In genomic region chr11:114296979-114297372, GRCh38 we compare ENCODE assay signal across 11 cellular contexts. TPM values are rescaled to one million over a fixed set of nuclear protein-coding genes. Genes with fewer than 3 reads are reported as not detected.
DNase-seq lines count a peak whose midpoint lies in the region; ATAC-seq, FAIRE-seq and TF ChIP-seq lines count a peak whose summit lies in the region.
"Had no signal": no experiment of that assay in that cellular context is flagged by ENCODE, and none has a peak within 500 bp of the region (broad histone marks: within the 10 kb centered on the region; RNA-seq: fewer than 3 reads in every experiment).

No MANE protein-coding gene starts in this region.

- DNase-seq in HepG2 (ENCODE audit: low spot score) (no peak), fibroblast of mammary gland (ENCODE audit: low read depth) (no peak), psoas muscle (no peak), HAP-1 (ENCODE audit: low spot score in 2 of 2) (no peak), LoVo (ENCODE audit: low spot score) (no peak)
- DNase-seq: activated CD8-positive, alpha-beta memory T cell treated with anti-CD3 and anti-CD28 coated beads, Interleukin-2, amount 50 U/mL, for 4 hours; foreskin melanocyte had no signal

- no peak overlapping the region for H2AFZ ChIP-seq in HepG2 (ENCODE audit: low read length)

- in situ Hi-C loops in HepG2 (cut with HindIII; ENCODE audit: extremely low pct_ligation_motif_present, low pct_unique_long_range_greater_than_20kb) (no loop called here), HAP-1 (cut with MboI; ENCODE audit: low sequenced_read_pairs) (no loop called here)

- H3K9ac ChIP-seq in liver (ENCODE audit: low read depth in 1 of 2, low read length in 2 of 2) (peak overlapping the region; percentile 73 to 100), HepG2 (ENCODE audit: insufficient read depth, low read depth, low read length) (no peak overlapping the region)

- ATAC-seq in HepG2 (no peak), psoas muscle (no peak), HG03139 (IDR thresholded peaks at IDR 0.05; ENCODE audit: unreplicated experiment) (no peak), HG03460 (IDR thresholded peaks at IDR 0.05; ENCODE audit: unreplicated experiment) (no peak)

- no peak for TF ChIP-seq EP300 in HepG2 (IDR thresholded peaks at IDR 0.05; ENCODE audit: low read depth in 2 of 2, low read length in 2 of 2)
- TF ChIP-seq EP300 in HepG2 (CRISPR knock-in tag; IDR thresholded peaks at IDR 0.05; ENCODE audit: borderline replicate concordance): no peak

- peak overlapping the region; percentile 81 to 94 for H3K27ac ChIP-seq in liver (ENCODE audit: low read depth in 1 of 2, low read length in 2 of 2)
- no peak overlapping the region for H3K27ac ChIP-seq in HepG2 (ENCODE audit: extremely low read length, insufficient read depth, low read length)
- peak overlapping the region; percentile 80 for H3K27ac ChIP-seq in psoas muscle

- no peak overlapping the region for H3K4me2 ChIP-seq in HepG2 (ENCODE audit: low read depth, low read length)

- no peaks in the 10 kb centered on the region for H3K79me2 ChIP-seq in HepG2 (ENCODE audit: insufficient read depth, low read length)

- TF ChIP-seq POLR2A in HepG2 (IDR thresholded peaks at IDR 0.05; ENCODE audit: insufficient read depth in 1 of 2, low read depth in 2 of 2, low read length in 2 of 2): no peak

- CTCF ChIA-PET in HepG2 (lab: Yijun Ruan, JAX; ENCODE audit: low intra/inter-chr PET ratio, low total read pairs): no interaction called here

- intact Hi-C loops in HepG2 (cut with micrococcal nuclease; ENCODE audit: unreplicated experiment): no loop called here
- intact Hi-C loops in psoas muscle (cut with DNase I): no loop called here

- H4K20me1 ChIP-seq in HepG2 (ENCODE audit: insufficient read depth, low read length): no peaks in the 10 kb centered on the region

- H3K27me3 ChIP-seq in liver (ENCODE audit: control insufficient read depth in 4 of 4, insufficient read depth in 4 of 4, low read length in 3 of 4) (no peaks in the 10 kb centered on the region), HepG2 (ENCODE audit: control insufficient read depth in 1 of 2, insufficient read depth in 2 of 2, low read length in 2 of 2) (peaks cover 0 to 9% of the 10 kb centered on the region in 2 experiments; a peak in 1 of 5 replicates), psoas muscle (ENCODE audit: insufficient read depth in 3 of 3, low read length in 2 of 3) (no peaks in the 10 kb centered on the region), HAP-1 (ENCODE audit: low read depth) (no peaks in the 10 kb centered on the region)

- POLR2A ChIA-PET in HepG2 (lab: Yijun Ruan, JAX): no interaction called here

- no TSS peak for BruUV-seq in HepG2 (replicated peaks; lab: Mats Ljungman, UMichigan)

- TF ChIP-seq CTCF in liver (IDR thresholded peaks at IDR 0.05; ENCODE audit: low read depth, low read length, missing input control) (no peak), HepG2 (CRISPR knock-in tag; IDR thresholded peaks at IDR 0.05) (no peak), fibroblast of mammary gland (conservative IDR thresholded peaks at IDR 0.05; ENCODE audit: control insufficient read depth, insufficient read depth, low read depth, low read length) (no peak), psoas muscle (IDR thresholded peaks at IDR 0.05) (no peak)

- peak overlapping the region; percentile 65 to 100 (median 96) for H3K4me3 ChIP-seq in liver (ENCODE audit: low read depth in 1 of 3, low read length in 3 of 3)
- no peak overlapping the region for H3K4me3 ChIP-seq in HepG2 (replicated peaks in 1 of 3; ENCODE audit: insufficient read depth in 1 of 3, low read depth in 2 of 3, low read length in 3 of 3)
- H3K4me3 ChIP-seq in fibroblast of mammary gland (ENCODE audit: control insufficient read depth, low read depth, low read length): peak overlapping the region; percentile 82
- peak overlapping the region; percentile 72 for H3K4me3 ChIP-seq in psoas muscle
- H3K4me3 ChIP-seq in HAP-1: no peak overlapping the region

- H3K9me3 ChIP-seq in liver (ENCODE audit: control insufficient read depth in 4 of 4, low read length in 3 of 4) (no peaks in the 10 kb centered on the region), HepG2 (ENCODE audit: low read length) (no peaks in the 10 kb centered on the region), psoas muscle (peaks cover 3% of the 10 kb centered on the region), HAP-1 (no peaks in the 10 kb centered on the region)

- H3K36me3 ChIP-seq in liver (ENCODE audit: control insufficient read depth in 4 of 4, insufficient read depth in 3 of 4, low read depth in 1 of 4, low read length in 3 of 4) (peaks cover 2 to 44% (median 33%) of the 10 kb centered on the region in 4 donors), HepG2 (replicated peaks in 1 of 2; ENCODE audit: control insufficient read depth in 1 of 2, insufficient read depth in 2 of 2, low read length in 2 of 2) (no peaks in the 10 kb centered on the region), psoas muscle (ENCODE audit: insufficient read depth in 1 of 2, low read depth in 1 of 2) (peaks cover 2 to 38% of the 10 kb centered on the region in 2 donors), HAP-1 (replicated peaks) (no peaks in the 10 kb centered on the region)

- H3K4me1 ChIP-seq in liver (ENCODE audit: control insufficient read depth in 4 of 4, insufficient read depth in 4 of 4, low read length in 3 of 4) (peaks cover 7 to 34% (median 18%) of the 10 kb centered on the region in 4 donors), HepG2 (ENCODE audit: insufficient read depth, low read length) (no peaks in the 10 kb centered on the region), psoas muscle (peaks cover 24% of the 10 kb centered on the region), HAP-1 (no peaks in the 10 kb centered on the region)

- TF ChIP-seq RAD21 in liver (IDR thresholded peaks at IDR 0.05) (no peak), HepG2 (CRISPR knock-in tag; IDR thresholded peaks at IDR 0.05) (no peak)

- FAIRE-seq in HepG2 (lab: Jason Lieb, UNC): no peak

TF ChIP-seq in liver, 16 proteins besides CTCF, POLR2A, EP300 and RAD21 (continues in another document):
- TF ChIP-seq FOXA2 (IDR thresholded peaks at IDR 0.05): no peak
- no peak for TF ChIP-seq HNF4G (IDR thresholded peaks at IDR 0.05)
- TF ChIP-seq RXRA (IDR thresholded peaks at IDR 0.05): no peak

TF ChIP-seq in HepG2, 621 proteins besides CTCF, POLR2A, EP300 and RAD21:
- TF ChIP-seq ZNF510 (CRISPR knock-in tag; IDR thresholded peaks at IDR 0.05; ENCODE audit: low read depth) (no peak), WIZ (CRISPR knock-in tag; IDR thresholded peaks at IDR 0.05) (no peak), HNRNPLL (IDR thresholded peaks at IDR 0.05; ENCODE audit: low read depth, low read length, poor library complexity, severe bottlenecking) (no peak), ZXDC (CRISPR knock-in tag; IDR thresholded peaks at IDR 0.05) (no peak), ZNF883 (CRISPR knock-in tag; IDR thresholded peaks at IDR 0.05; ENCODE audit: not compliant biosample characterization) (no peak)
TF ChIP-seq in HepG2: peak in this region for 0.

RNA-seq across cellular contexts. Expression of gene NNMT, which starts 0.8 kb away (rescaled TPM):
- 1,000 to 10,000 TPM in 1 of 2 donors, under 1 TPM in 1; 0.47 to 2,438 TPM for total RNA-seq in liver
- polyA plus RNA-seq in liver: 1,000 to 10,000 TPM; 3,316 to 3,724 TPM
- not detected in 2 replicates for total RNA-seq in HepG2 (2016; rRNA removed; fragmentation: Illumina TruSeq; extraction: Trizol)
- total RNA-seq in HepG2 (2016; cell fraction: cytosol; rRNA removed; fragmentation: Illumina TruSeq; extraction: Trizol; ENCODE audit: low read depth): not detected in 2 replicates
- not detected in 2 replicates for total RNA-seq in HepG2 (2016; cell fraction: insoluble cytoplasmic fraction; rRNA removed; fragmentation: Illumina TruSeq; extraction: Trizol)
- total RNA-seq in HepG2 (2016; cell fraction: membrane; rRNA removed; fragmentation: Illumina TruSeq; extraction: Trizol): not detected in 2 replicates
- not detected in 2 replicates for total RNA-seq in HepG2 (2016; cell fraction: nucleus; rRNA removed; fragmentation: Illumina TruSeq; extraction: Trizol)
- polyA plus RNA-seq in HepG2 (2011; rRNA removed): 0.13 TPM in 1 of 2 replicates, not detected in the other
- 0.21 TPM in 1 of 2 replicates, not detected in the other for polyA plus RNA-seq in HepG2 (2011; cell fraction: cytosol; rRNA removed)
- polyA plus RNA-seq in HepG2 (2011; cell fraction: nucleus; rRNA removed): not detected in 2 replicates
- polyA plus RNA-seq in HepG2 (2012): not detected in 2 replicates
- not detected in 2 replicates for polyA plus RNA-seq in HepG2 (2016; cell fraction: cytosol; fragmentation: Illumina TruSeq; extraction: Trizol; ENCODE audit: low read depth)
- polyA plus RNA-seq in HepG2 (2016; cell fraction: insoluble cytoplasmic fraction; fragmentation: Illumina TruSeq; extraction: Trizol; ENCODE audit: low read depth): not detected in 2 replicates
- polyA plus RNA-seq in HepG2 (2016; cell fraction: membrane; fragmentation: Illumina TruSeq; extraction: Trizol; ENCODE audit: low read depth): not detected in 2 replicates
- not detected in 2 replicates for polyA plus RNA-seq in HepG2 (2016; cell fraction: nucleus; fragmentation: Illumina TruSeq; extraction: Trizol; ENCODE audit: insufficient read depth, low read depth)
- polyA minus RNA-seq in HepG2 (2011; rRNA and poly(A)+ RNA removed; ENCODE audit: low replicate concordance): 129 TPM in 1 of 2 replicates, not detected in the other
- polyA minus RNA-seq in HepG2 (2011; cell fraction: cytosol; rRNA and poly(A)+ RNA removed): 1.6 and 1.8 TPM in 2 replicates
- polyA minus RNA-seq in HepG2 (2011; cell fraction: nucleus; rRNA and poly(A)+ RNA removed): 1.4 and 1.5 TPM in 2 replicates
- total RNA-seq in psoas muscle: 1,000 to 10,000 TPM in 1 of 4 donors, 100 to 1,000 TPM in 3; 165 to 2,602 (median 604) TPM
- polyA plus RNA-seq in psoas muscle: 1,000 to 10,000 TPM in 2 of 3 donors, 100 to 1,000 TPM in 1; 649 to 3,089 (median 1,851) TPM
- total RNA-seq: OCI-LY7 had no signal

Comparison
In these comparisons a context has a peak if more than half of its experiments do, and no peak if none do; other contexts are left out.
1. H3K4me3 ChIP-seq: peak in liver (3 of 3), fibroblast of mammary gland (single experiment) and psoas muscle (single experiment); none in HepG2 (0 of 3) and HAP-1 (single experiment).